Comparison of ENCODE assay signal across 19 cellular contexts in genomic region chr17:50487213-50488096, GRCh38. TPM values are rescaled to one million over a fixed set of nuclear protein-coding genes. Genes with fewer than 3 reads are reported as not detected.
DNase-seq lines count a peak whose midpoint lies in the region; ATAC-seq, FAIRE-seq and TF ChIP-seq lines count a peak whose summit lies in the region.
"Had no signal": no experiment of that assay in that cellular context is flagged by ENCODE, and none has a peak within 500 bp of the region (broad histone marks: within the 10 kb centered on the region; RNA-seq: fewer than 3 reads in every experiment).

No MANE protein-coding gene starts in this region.

- H3K27ac Mint-ChIP-seq in stimulated activated effector memory CD8-positive, alpha-beta T cell treated with anti-CD3 and anti-CD28 coated beads, Interleukin-12 subunit alpha, Interleukin-12 subunit beta, amount 100 ng/mL, for 72 hours, result no peak overlapping the region
- H3K27ac Mint-ChIP-seq: activated naive CD8-positive, alpha-beta T cell treated with anti-CD3 and anti-CD28 coated beads, Interleukin-2, amount 10 ng/mL, durations not matched to agents 7 days and 5 days; type B pancreatic cell had no signal

- no peaks in the 10 kb centered on the region for H3K9me3 ChIP-seq in left ventricle myocardium inferior (replicated peaks)
- H3K9me3 ChIP-seq: heart right ventricle had no signal

- no peaks in the 10 kb centered on the region for H3K9me3 Mint-ChIP-seq in stimulated activated effector memory CD8-positive, alpha-beta T cell treated with anti-CD3 and anti-CD28 coated beads, Interleukin-12 subunit alpha, Interleukin-12 subunit beta, amount 100 ng/mL, for 72 hours
- H3K9me3 Mint-ChIP-seq: activated naive CD8-positive, alpha-beta T cell treated with anti-CD3 and anti-CD28 coated beads, Interleukin-2, amount 10 ng/mL, durations not matched to agents 7 days and 5 days; type B pancreatic cell had no signal

- peaks cover 6% of the 10 kb centered on the region for H3K4me1 Mint-ChIP-seq in stimulated activated effector memory CD8-positive, alpha-beta T cell treated with anti-CD3 and anti-CD28 coated beads, Interleukin-12 subunit alpha, Interleukin-12 subunit beta, amount 100 ng/mL, for 72 hours

- peaks cover 39% of the 10 kb centered on the region for H3K36me3 Mint-ChIP-seq in stimulated activated effector memory CD8-positive, alpha-beta T cell treated with anti-CD3 and anti-CD28 coated beads, Interleukin-12 subunit alpha, Interleukin-12 subunit beta, amount 100 ng/mL, for 72 hours

- H3K27me3 ChIP-seq in left ventricle myocardium inferior (ENCODE audit: low read depth) (no peaks in the 10 kb centered on the region), bronchial epithelial cell (ENCODE audit: control insufficient read depth, insufficient read depth, low read length) (no peaks in the 10 kb centered on the region)
- H3K27me3 ChIP-seq: heart right ventricle had no signal

- H3K27ac ChIP-seq in left ventricle myocardium inferior (replicated peaks), result no peak overlapping the region
- H3K27ac ChIP-seq: heart right ventricle had no signal

- DNase-seq in cardiac septum (ENCODE audit: low spot score) (peak; percentile 61), left ventricle myocardium inferior (no peak), M059J (ENCODE audit: low read depth) (peak; percentile 90), bronchial epithelial cell (ENCODE audit: low read depth) (peak; percentile 90), NCI-H82 treated with DMSO at 0.1 percent for 48 hours (lab: John Stamatoyannopoulos, UW; ENCODE audit: unreplicated experiment) (no peak), NCI-H446 (lab: John Stamatoyannopoulos, UW) (no peak), NCI-H1048 (lab: John Stamatoyannopoulos, UW) (no peak)
- no peak for DNase-seq in stimulated activated effector memory CD8-positive, alpha-beta T cell treated with anti-CD3 and anti-CD28 coated beads, Interleukin-12 subunit alpha, Interleukin-12 subunit beta, amount 100 ng/mL, for 72 hours (ENCODE audit: low spot score in 2 of 2)
- DNase-seq: activated naive CD8-positive, alpha-beta T cell treated with anti-CD3 and anti-CD28 coated beads, Interleukin-2, amount 10 ng/mL, durations not matched to agents 7 days and 5 days; DMS53; heart right ventricle; left cardiac atrium; NCI-H526; stimulated activated CD8-positive, alpha-beta memory T cell treated with anti-CD3 and anti-CD28 coated beads, Interleukin-4, amount 100 ng/mL, for 48 hours had no signal

- H3K4me3 Mint-ChIP-seq in stimulated activated effector memory CD8-positive, alpha-beta T cell treated with anti-CD3 and anti-CD28 coated beads, Interleukin-12 subunit alpha, Interleukin-12 subunit beta, amount 100 ng/mL, for 72 hours, result no peak overlapping the region
- H3K4me3 Mint-ChIP-seq: activated naive CD8-positive, alpha-beta T cell treated with anti-CD3 and anti-CD28 coated beads, Interleukin-2, amount 10 ng/mL, durations not matched to agents 7 days and 5 days; type B pancreatic cell had no signal

- intact Hi-C loops in cardiac septum (cut with DNase I), result loop anchor here (10.0 kb wide), 1 partner anchor 197 kb away; no protein-coding TSS in a partner anchor
- intact Hi-C loops in left ventricle myocardium inferior (cut with micrococcal nuclease), result loop anchor here (10.0 kb wide), 1 partner anchor 57 kb away; the partner anchor contains the start of gene SPATA20

- H3K4me3 ChIP-seq in left ventricle myocardium inferior (no peak overlapping the region), bronchial epithelial cell (ENCODE audit: low read depth, low read length) (no peak overlapping the region)
- H3K4me3 ChIP-seq: GM12878, heart right ventricle had no signal

- peak; percentile 96 for FAIRE-seq in bronchial epithelial cell (lab: Jason Lieb, UNC)
- FAIRE-seq: GM12878 had no signal

- peaks cover 11% of the 10 kb centered on the region for H3K4me1 ChIP-seq in left ventricle myocardium inferior

- peak; percentile 82 for ATAC-seq in stimulated activated effector memory CD8-positive, alpha-beta T cell treated with anti-CD3 and anti-CD28 coated beads, Interleukin-12 subunit alpha, Interleukin-12 subunit beta, amount 100 ng/mL, for 72 hours
- ATAC-seq: GM12878, heart right ventricle had no signal

- H3K36me3 ChIP-seq in left ventricle myocardium inferior (peaks cover 42% of the 10 kb centered on the region), bronchial epithelial cell (ENCODE audit: control insufficient read depth, insufficient read depth, low read length) (peaks cover 9% of the 10 kb centered on the region)

- TF ChIP-seq CTCF in left ventricle myocardium inferior (IDR thresholded peaks at IDR 0.05; ENCODE audit: borderline replicate concordance), result no peak
- TF ChIP-seq CTCF in bronchial epithelial cell (IDR thresholded peaks at IDR 0.05; ENCODE audit: insufficient read depth, low read length, severe bottlenecking), result no peak

RNA-seq across cellular contexts. Expression of gene RSAD1, which starts 8.8 kb away (rescaled TPM):
- 35.4 TPM for total RNA-seq in cardiac septum
- 51.7 TPM for total RNA-seq in left ventricle myocardium inferior
- total RNA-seq in M059J (2014; rRNA removed; shearing (Covaris generic)), result 9.8 and 14.1 TPM in 2 replicates
- total RNA-seq in bronchial epithelial cell, result 11.5 and 14.2 TPM in 2 replicates

RNA-seq across cellular contexts. Expression of gene CHAD, which starts 18.8 kb away (rescaled TPM):
- total RNA-seq in cardiac septum (0.30 TPM), left ventricle myocardium inferior (not detected), bronchial epithelial cell (not detected in 2 replicates)
- not detected in 2 replicates for total RNA-seq in M059J (2014; rRNA removed; shearing (Covaris generic))
- total RNA-seq: activated naive CD8-positive, alpha-beta T cell treated with anti-CD3 and anti-CD28 coated beads, Interleukin-2, amount 10 ng/mL, durations not matched to agents 7 days and 5 days; GM12878; HT-29; myocyte; pulmonary artery endothelial cell had no signal

RNA-seq across cellular contexts. Expression of gene MYCBPAP, which starts 20.8 kb away (rescaled TPM):
- 0.13 TPM for total RNA-seq in cardiac septum
- 0.82 TPM for total RNA-seq in left ventricle myocardium inferior
- 0.12 TPM in 1 of 2 replicates, not detected in the other for total RNA-seq in M059J (2014; rRNA removed; shearing (Covaris generic))
- 0.13 and 0.26 TPM in 2 replicates for total RNA-seq in bronchial epithelial cell
- total RNA-seq: HT-29 had no signal

RNA-seq across cellular contexts. Expression of gene EPN3, which starts 45.1 kb away (rescaled TPM):
- 8.5 TPM for total RNA-seq in cardiac septum
- total RNA-seq in left ventricle myocardium inferior, result 19.9 TPM
- 0.74 TPM in 1 of 2 replicates, not detected in the other for total RNA-seq in M059J (2014; rRNA removed; shearing (Covaris generic))
- 2.9 and 10.9 TPM in 2 replicates for total RNA-seq in bronchial epithelial cell
- total RNA-seq: activated naive CD8-positive, alpha-beta T cell treated with anti-CD3 and anti-CD28 coated beads, Interleukin-2, amount 10 ng/mL, durations not matched to agents 7 days and 5 days; GM12878; myocyte had no signal

RNA-seq across cellular contexts. Expression of gene SPATA20, which starts 59.5 kb away (rescaled TPM):
- 51.9 TPM for total RNA-seq in cardiac septum
- total RNA-seq in left ventricle myocardium inferior, result 66.3 TPM
- total RNA-seq in M059J (2014; rRNA removed; shearing (Covaris generic)), result 23.1 and 60.5 TPM in 2 replicates
- 18.6 and 25.0 TPM in 2 replicates for total RNA-seq in bronchial epithelial cell

Comparison
In these comparisons a context has a peak if more than half of its experiments do, and no peak if none do; other contexts are left out.
1. DNase-seq: peak in cardiac septum (single experiment), M059J (single experiment) and bronchial epithelial cell (single experiment); none in left ventricle myocardium inferior (single experiment), stimulated activated effector memory CD8-positive, alpha-beta T cell treated with anti-CD3 and anti-CD28 coated beads, Interleukin-12 subunit alpha, Interleukin-12 subunit beta, amount 100 ng/mL, for 72 hours (0 of 2), NCI-H82 treated with DMSO at 0.1 percent for 48 hours (single experiment), NCI-H446 (0 of 2) and NCI-H1048 (single experiment).